Comparison of ENCODE assay signal across 26 cellular contexts in the genomic region with DNA sequence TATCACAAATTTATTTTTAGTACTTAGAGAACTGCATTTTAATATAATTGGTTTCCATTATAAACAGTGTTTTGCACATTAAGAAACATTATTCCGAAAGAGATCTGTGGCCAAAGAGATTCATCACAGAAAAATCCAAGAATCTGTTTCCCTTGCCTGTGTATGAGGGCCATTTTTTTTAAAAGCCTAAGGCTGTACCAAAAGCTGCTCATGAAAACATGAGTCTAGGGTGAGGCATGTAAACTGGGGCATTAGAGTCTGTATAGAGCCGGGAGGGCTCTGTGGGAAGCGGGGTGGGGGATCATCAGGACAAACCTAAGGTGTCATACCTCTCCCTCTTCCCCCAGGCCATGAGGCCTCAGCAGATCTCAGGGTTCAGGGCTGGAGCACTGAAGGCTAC.
"Had no signal": no experiment of that assay in that cellular context is flagged by ENCODE, and none has a peak within 500 bp of the region (broad histone marks: within the 10 kb centered on the region; RNA-seq: fewer than 3 reads in every experiment).

No MANE protein-coding gene starts in this region.

- H3K9me3 Mint-ChIP-seq: brain; natural killer cell; T-helper 1 cell treated with Interleukin-12 subunit alpha and Interleukin-12 subunit beta and Interleukin-4 antibody, amounts not matched to agents 30 μg/mL and 1 μg/mL, for 36 hours; WTC11 had no signal

- DNase-seq: activated CD4-positive, alpha-beta T cell treated with anti-CD3 and anti-CD28 coated beads for 1 hour; activated CD4-positive, alpha-beta T cell treated with anti-CD3 and anti-CD28 coated beads, Interleukin-2, amount 50 U/mL, for 4 hours; activated CD8-positive, alpha-beta memory T cell treated with anti-CD3 and anti-CD28 coated beads for 24 hours; activated effector memory CD4-positive, alpha-beta T cell treated with Interleukin-2 at 50 U/mL for 16 hours; activated naive CD4-positive, alpha-beta T cell treated with Interleukin-2 at 50 U/mL for 16 hours; adrenal gland; effector memory CD8-positive, alpha-beta T cell; erythroblast; gastrocnemius medialis; glutamatergic neuron; left lung; lower lobe of right lung; mesenchymal stem cell; natural killer cell; posterior cingulate gyrus; right cardiac atrium; stimulated activated naive CD4-positive, alpha-beta T cell; T-helper 9 cell had no signal

- H3K4me3 ChIP-seq: adrenal gland, ascending aorta, cardiac muscle cell, coronary artery, gastrocnemius medialis, left lung, lower lobe of right lung, tibial nerve had no signal

- H3K36me3 ChIP-seq: adrenal gland, ascending aorta, cardiac muscle cell, gastrocnemius medialis, left lung, lower lobe of right lung, tibial nerve had no signal

- H3K27me3 ChIP-seq: adrenal gland, ascending aorta, cardiac muscle cell, gastrocnemius medialis, left lung, tibial nerve had no signal

- H3K4me1 Mint-ChIP-seq: natural killer cell, WTC11 had no signal

- H3K4me1 ChIP-seq: adrenal gland, ascending aorta, gastrocnemius medialis, left lung, lower lobe of right lung, tibial nerve had no signal

- H3K27ac ChIP-seq: adrenal gland, ascending aorta, cardiac muscle cell, coronary artery, gastrocnemius medialis, left lung, lower lobe of right lung, tibial nerve had no signal

- H3K4me3 Mint-ChIP-seq: activated naive CD8-positive, alpha-beta T cell; brain; effector memory CD8-positive, alpha-beta T cell; natural killer cell; T-helper 1 cell treated with Interleukin-12 subunit alpha and Interleukin-12 subunit beta and Interleukin-4 antibody, amounts not matched to agents 30 μg/mL and 1 μg/mL, for 36 hours; WTC11 had no signal

- H3K27ac Mint-ChIP-seq: activated naive CD8-positive, alpha-beta T cell; effector memory CD8-positive, alpha-beta T cell; natural killer cell; T-helper 1 cell treated with Interleukin-12 subunit alpha and Interleukin-12 subunit beta and Interleukin-4 antibody, amounts not matched to agents 30 μg/mL and 1 μg/mL, for 36 hours; WTC11 had no signal

- H3K36me3 Mint-ChIP-seq: activated naive CD8-positive, alpha-beta T cell; brain; natural killer cell; WTC11 had no signal

- H3K9me3 ChIP-seq: adrenal gland, ascending aorta, gastrocnemius medialis, left lung, lower lobe of right lung, tibial nerve had no signal
